8 cellular contexts compared by ENCODE assay signal in the genomic region with DNA sequence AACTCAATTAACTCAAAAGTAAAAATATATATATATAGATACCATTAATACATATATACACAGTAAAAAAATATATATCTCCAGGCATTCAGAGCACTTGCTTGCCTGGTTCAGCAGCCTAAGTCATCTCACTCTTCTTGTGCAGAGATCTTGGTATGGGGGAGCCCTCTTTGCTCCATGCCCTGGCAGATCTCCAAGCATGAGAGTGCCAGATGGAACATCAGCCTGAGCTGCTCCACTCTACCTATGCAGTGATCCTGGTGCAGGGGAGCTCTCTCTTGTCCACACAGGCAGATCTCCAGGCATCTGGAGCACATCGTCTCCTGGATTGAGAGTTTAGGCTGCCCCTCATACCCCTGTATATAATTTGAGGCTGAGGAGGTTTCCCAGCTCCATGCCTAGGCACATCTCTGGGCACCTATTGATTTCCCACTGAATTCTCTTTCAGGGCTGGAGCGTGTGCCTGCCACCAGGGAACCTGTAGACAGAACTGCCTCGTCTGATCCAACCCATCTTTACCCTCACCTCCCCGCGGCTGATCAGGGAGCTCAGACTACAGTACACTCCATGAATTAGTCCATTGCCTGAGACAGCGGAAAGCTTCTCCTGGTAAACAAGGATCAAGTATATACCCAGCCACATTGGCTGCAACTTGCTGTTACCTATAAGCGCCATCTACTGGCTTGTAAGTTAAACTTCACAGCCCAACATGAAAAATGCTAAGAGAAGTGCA.
DNase-seq lines count a peak whose midpoint lies in the region; ATAC-seq lines count a peak whose summit lies in the region.

No MANE protein-coding gene starts in this region.

- DNase-seq in AML-193 (lab: John Stamatoyannopoulos, UW) (peak; percentile 5 to 27), NCI-H748 treated with DMSO at 0.1 percent for 48 hours (lab: John Stamatoyannopoulos, UW) (peak; percentile 90), epithelial cell of prostate (ENCODE audit: low read depth, low spot score) (peak; percentile 31), non-pigmented ciliary epithelial cell (ENCODE audit: low read depth) (peak; percentile 23), T-cell (no peak)

- H3K27ac Mint-ChIP-seq in T-cell, result no peak overlapping the region
- H3K27ac Mint-ChIP-seq in activated T-helper 17 cell treated with anti-CD3 and anti-CD28 coated beads, Interleukin-2, amount 50 U/mL, for 72 hours, result no peak overlapping the region

- no peaks in the 10 kb centered on the region for H3K27me3 Mint-ChIP-seq in T-cell
- no peaks in the 10 kb centered on the region for H3K27me3 Mint-ChIP-seq in activated T-helper 17 cell treated with anti-CD3 and anti-CD28 coated beads, Interleukin-2, amount 50 U/mL, for 72 hours

- ATAC-seq in GM19023 (IDR thresholded peaks at IDR 0.05; ENCODE audit: unreplicated experiment) (peak; percentile 77), HG03175 (IDR thresholded peaks at IDR 0.05; ENCODE audit: unreplicated experiment) (peak; percentile 88), T-cell (replicated peaks in 1 of 4) (no peak)
- ATAC-seq in activated T-helper 17 cell treated with anti-CD3 and anti-CD28 coated beads, Interleukin-2, amount 50 U/mL, for 72 hours (replicated peaks), result no peak

- peaks cover 8 to 32% (median 27%) of the 10 kb centered on the region in 3 donors for H3K9me3 Mint-ChIP-seq in T-cell
- peaks cover 7% of the 10 kb centered on the region for H3K9me3 Mint-ChIP-seq in activated T-helper 17 cell treated with anti-CD3 and anti-CD28 coated beads, Interleukin-2, amount 50 U/mL, for 72 hours

- no peak overlapping the region for H3K4me3 Mint-ChIP-seq in T-cell
- H3K4me3 Mint-ChIP-seq in activated T-helper 17 cell treated with anti-CD3 and anti-CD28 coated beads, Interleukin-2, amount 50 U/mL, for 72 hours, result no peak overlapping the region

- no peak overlapping the region for H3K27ac ChIP-seq in epithelial cell of prostate

- CTCF ChIA-PET in T-cell (lab: Charles Lee), result no interaction called here

- no peaks in the 10 kb centered on the region for H3K36me3 Mint-ChIP-seq in T-cell
- no peaks in the 10 kb centered on the region for H3K36me3 Mint-ChIP-seq in activated T-helper 17 cell treated with anti-CD3 and anti-CD28 coated beads, Interleukin-2, amount 50 U/mL, for 72 hours (ENCODE audit: low read depth)

- no peaks in the 10 kb centered on the region for H3K4me1 Mint-ChIP-seq in T-cell
- no peaks in the 10 kb centered on the region for H3K4me1 Mint-ChIP-seq in activated T-helper 17 cell treated with anti-CD3 and anti-CD28 coated beads, Interleukin-2, amount 50 U/mL, for 72 hours

- POLR2A ChIA-PET in T-cell (lab: Charles Lee), result no interaction called here

Comparison
In these comparisons a context has a peak if more than half of its experiments do, and no peak if none do; other contexts are left out.
1. DNase-seq: peak in AML-193 (2 of 2), NCI-H748 treated with DMSO at 0.1 percent for 48 hours (single experiment), epithelial cell of prostate (single experiment) and non-pigmented ciliary epithelial cell (single experiment); none in T-cell (0 of 34).
2. ATAC-seq: peak in GM19023 (single experiment) and HG03175 (single experiment); none in T-cell (0 of 4) and activated T-helper 17 cell treated with anti-CD3 and anti-CD28 coated beads, Interleukin-2, amount 50 U/mL, for 72 hours (single experiment).